10 cellular contexts compared by ENCODE assay signal in genomic region chr3:179942560-179943075, GRCh38.
DNase-seq lines count a peak whose midpoint lies in the region; ATAC-seq and TF ChIP-seq lines count a peak whose summit lies in the region.
"Had no signal": no experiment of that assay in that cellular context is flagged by ENCODE, and none has a peak within 500 bp of the region (broad histone marks: within the 10 kb centered on the region; RNA-seq: fewer than 3 reads in every experiment).

No MANE protein-coding gene starts in this region.

- CTCF ChIA-PET in activated CD4-positive, alpha-beta T cell treated with anti-CD3 and anti-CD28 coated beads for 36 hours (lab: Charles Lee): no interaction called here

- H3K36me3 Mint-ChIP-seq in activated CD4-positive, alpha-beta T cell treated with anti-CD3 and anti-CD28 coated beads, Interleukin-2, amount 10 ng/mL, durations not matched to agents 24 days and 14 days (ENCODE audit: low read depth): no peaks in the 10 kb centered on the region
- no peaks in the 10 kb centered on the region for H3K36me3 Mint-ChIP-seq in activated CD4-positive, alpha-beta T cell treated with anti-CD3 and anti-CD28 coated beads for 36 hours (ENCODE audit: low read depth)
- no peaks in the 10 kb centered on the region for H3K36me3 Mint-ChIP-seq in stimulated activated effector memory CD8-positive, alpha-beta T cell treated with anti-CD3 and anti-CD28 coated beads, Interleukin-12 subunit alpha, Interleukin-12 subunit beta, amount 100 ng/mL, for 72 hours

- POLR2A ChIA-PET in activated CD4-positive, alpha-beta T cell treated with anti-CD3 and anti-CD28 coated beads for 36 hours (lab: Charles Lee): no interaction called here

- no peak for TF ChIP-seq CTCF in epithelial cell of proximal tubule (conservative IDR thresholded peaks at IDR 0.05; ENCODE audit: low read depth, low read length)

- peak overlapping the region; percentile 50 for H3K4me3 ChIP-seq in epithelial cell of proximal tubule (ENCODE audit: low read depth, low read length)

- no peaks in the 10 kb centered on the region for H3K9me3 Mint-ChIP-seq in activated CD4-positive, alpha-beta T cell treated with anti-CD3 and anti-CD28 coated beads, Interleukin-2, amount 10 ng/mL, durations not matched to agents 24 days and 14 days
- no peaks in the 10 kb centered on the region for H3K9me3 Mint-ChIP-seq in activated CD4-positive, alpha-beta T cell treated with anti-CD3 and anti-CD28 coated beads for 36 hours (ENCODE audit: low read depth)
- H3K9me3 Mint-ChIP-seq in stimulated activated effector memory CD8-positive, alpha-beta T cell treated with anti-CD3 and anti-CD28 coated beads, Interleukin-12 subunit alpha, Interleukin-12 subunit beta, amount 100 ng/mL, for 72 hours: no peaks in the 10 kb centered on the region

- peak overlapping the region; percentile 18 for H3K4me3 Mint-ChIP-seq in activated CD4-positive, alpha-beta T cell treated with anti-CD3 and anti-CD28 coated beads, Interleukin-2, amount 10 ng/mL, durations not matched to agents 24 days and 14 days
- H3K4me3 Mint-ChIP-seq in activated CD4-positive, alpha-beta T cell treated with anti-CD3 and anti-CD28 coated beads for 36 hours: no peak overlapping the region
- no peak overlapping the region for H3K4me3 Mint-ChIP-seq in stimulated activated effector memory CD8-positive, alpha-beta T cell treated with anti-CD3 and anti-CD28 coated beads, Interleukin-12 subunit alpha, Interleukin-12 subunit beta, amount 100 ng/mL, for 72 hours

- intact Hi-C loops in activated CD4-positive, alpha-beta T cell treated with anti-CD3 and anti-CD28 coated beads, Interleukin-2, amount 10 ng/mL, durations not matched to agents 24 days and 14 days (cut with micrococcal nuclease): no loop called here
- intact Hi-C loops in activated CD4-positive, alpha-beta T cell treated with anti-CD3 and anti-CD28 coated beads for 36 hours (cut with DNase I, micrococcal nuclease): no loop called here

- no peak for DNase-seq in activated CD4-positive, alpha-beta T cell treated with anti-CD3 and anti-CD28 coated beads, Interleukin-2, amount 10 ng/mL, durations not matched to agents 24 days and 14 days
- no peak for DNase-seq in activated CD4-positive, alpha-beta T cell treated with anti-CD3 and anti-CD28 coated beads for 36 hours
- no peak for DNase-seq in epithelial cell of proximal tubule (ENCODE audit: low read depth)
- DNase-seq in stimulated activated effector memory CD8-positive, alpha-beta T cell treated with anti-CD3 and anti-CD28 coated beads, Interleukin-12 subunit alpha, Interleukin-12 subunit beta, amount 100 ng/mL, for 72 hours (ENCODE audit: low spot score in 2 of 2): no peak
- DNase-seq in NCI-H526 treated with DMSO at 0.1 percent for 48 hours (lab: John Stamatoyannopoulos, UW): no peak
- DNase-seq in activated T-cell treated with anti-CD3 and anti-CD28 coated beads, Interleukin-2, amount 50 U/mL, for 48 hours: no peak
- DNase-seq: NCI-H1092 treated with DMSO at 0.1 percent for 48 hours; stimulated activated CD4-positive, alpha-beta T cell treated with anti-CD3 and anti-CD28 coated beads, Interleukin-4, amount 100 ng/mL, for 4 hours had no signal

- H3K4me1 Mint-ChIP-seq in activated CD4-positive, alpha-beta T cell treated with anti-CD3 and anti-CD28 coated beads, Interleukin-2, amount 10 ng/mL, durations not matched to agents 24 days and 14 days: peaks cover 2% of the 10 kb centered on the region
- H3K4me1 Mint-ChIP-seq in activated CD4-positive, alpha-beta T cell treated with anti-CD3 and anti-CD28 coated beads for 36 hours: peaks cover 3% of the 10 kb centered on the region
- H3K4me1 Mint-ChIP-seq in stimulated activated effector memory CD8-positive, alpha-beta T cell treated with anti-CD3 and anti-CD28 coated beads, Interleukin-12 subunit alpha, Interleukin-12 subunit beta, amount 100 ng/mL, for 72 hours: peaks cover 5% of the 10 kb centered on the region

- H3K27me3 Mint-ChIP-seq in activated CD4-positive, alpha-beta T cell treated with anti-CD3 and anti-CD28 coated beads, Interleukin-2, amount 10 ng/mL, durations not matched to agents 24 days and 14 days: peaks cover 26% of the 10 kb centered on the region
- H3K27me3 Mint-ChIP-seq in activated CD4-positive, alpha-beta T cell treated with anti-CD3 and anti-CD28 coated beads for 36 hours: peaks cover 15% of the 10 kb centered on the region

- no peak for ATAC-seq in activated CD4-positive, alpha-beta T cell treated with anti-CD3 and anti-CD28 coated beads for 36 hours
- ATAC-seq in HG03342 (IDR thresholded peaks at IDR 0.05; ENCODE audit: unreplicated experiment) (peak; percentile 9), GM19452 (IDR thresholded peaks at IDR 0.05; ENCODE audit: unreplicated experiment) (no peak)
- ATAC-seq in stimulated activated effector memory CD8-positive, alpha-beta T cell treated with anti-CD3 and anti-CD28 coated beads, Interleukin-12 subunit alpha, Interleukin-12 subunit beta, amount 100 ng/mL, for 72 hours: peak; percentile 17

- no peak overlapping the region for H3K27ac Mint-ChIP-seq in activated CD4-positive, alpha-beta T cell treated with anti-CD3 and anti-CD28 coated beads, Interleukin-2, amount 10 ng/mL, durations not matched to agents 24 days and 14 days
- no peak overlapping the region for H3K27ac Mint-ChIP-seq in activated CD4-positive, alpha-beta T cell treated with anti-CD3 and anti-CD28 coated beads for 36 hours
- no peak overlapping the region for H3K27ac Mint-ChIP-seq in stimulated activated effector memory CD8-positive, alpha-beta T cell treated with anti-CD3 and anti-CD28 coated beads, Interleukin-12 subunit alpha, Interleukin-12 subunit beta, amount 100 ng/mL, for 72 hours

Comparison
In these comparisons a context has a peak if more than half of its experiments do, and no peak if none do; other contexts are left out.
1. ATAC-seq: peak in HG03342 (single experiment) and stimulated activated effector memory CD8-positive, alpha-beta T cell treated with anti-CD3 and anti-CD28 coated beads, Interleukin-12 subunit alpha, Interleukin-12 subunit beta, amount 100 ng/mL, for 72 hours (single experiment); none in activated CD4-positive, alpha-beta T cell treated with anti-CD3 and anti-CD28 coated beads for 36 hours (single experiment) and GM19452 (single experiment).